Comparison of ENCODE assay signal across 1 cellular context in the genomic region with DNA sequence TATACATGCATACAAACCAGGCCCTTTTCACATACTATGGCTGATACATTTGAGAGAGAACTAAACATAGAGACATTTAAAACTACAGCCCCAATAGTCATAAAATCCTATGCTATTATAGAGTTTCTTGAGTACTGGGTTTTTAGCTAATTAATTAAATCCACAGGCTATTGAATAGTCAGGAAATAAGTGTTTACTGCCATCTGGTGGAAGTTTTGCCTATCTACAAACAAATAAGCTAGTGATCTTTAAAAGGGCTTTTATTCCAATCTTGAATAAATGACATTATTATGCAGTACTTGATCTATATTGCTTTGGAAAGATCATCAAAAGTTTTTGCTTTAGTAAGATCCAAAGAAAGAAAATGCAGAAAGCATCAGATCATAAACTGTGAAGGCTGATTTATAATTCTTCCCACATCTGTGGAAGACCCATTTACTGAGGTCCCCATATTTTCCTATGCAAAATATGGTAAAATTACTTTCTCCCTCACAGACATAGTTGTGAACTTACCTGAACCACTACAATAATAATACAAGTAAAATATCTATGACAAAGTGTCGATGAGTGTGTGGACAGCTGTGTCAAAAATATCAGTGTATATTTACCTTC.
TF ChIP-seq lines count a peak whose summit lies in the region.

No MANE protein-coding gene starts in this region.

TF ChIP-seq in H1, 55 proteins besides CTCF, POLR2A, EP300 and RAD21:
- TF ChIP-seq, protein P1, sequence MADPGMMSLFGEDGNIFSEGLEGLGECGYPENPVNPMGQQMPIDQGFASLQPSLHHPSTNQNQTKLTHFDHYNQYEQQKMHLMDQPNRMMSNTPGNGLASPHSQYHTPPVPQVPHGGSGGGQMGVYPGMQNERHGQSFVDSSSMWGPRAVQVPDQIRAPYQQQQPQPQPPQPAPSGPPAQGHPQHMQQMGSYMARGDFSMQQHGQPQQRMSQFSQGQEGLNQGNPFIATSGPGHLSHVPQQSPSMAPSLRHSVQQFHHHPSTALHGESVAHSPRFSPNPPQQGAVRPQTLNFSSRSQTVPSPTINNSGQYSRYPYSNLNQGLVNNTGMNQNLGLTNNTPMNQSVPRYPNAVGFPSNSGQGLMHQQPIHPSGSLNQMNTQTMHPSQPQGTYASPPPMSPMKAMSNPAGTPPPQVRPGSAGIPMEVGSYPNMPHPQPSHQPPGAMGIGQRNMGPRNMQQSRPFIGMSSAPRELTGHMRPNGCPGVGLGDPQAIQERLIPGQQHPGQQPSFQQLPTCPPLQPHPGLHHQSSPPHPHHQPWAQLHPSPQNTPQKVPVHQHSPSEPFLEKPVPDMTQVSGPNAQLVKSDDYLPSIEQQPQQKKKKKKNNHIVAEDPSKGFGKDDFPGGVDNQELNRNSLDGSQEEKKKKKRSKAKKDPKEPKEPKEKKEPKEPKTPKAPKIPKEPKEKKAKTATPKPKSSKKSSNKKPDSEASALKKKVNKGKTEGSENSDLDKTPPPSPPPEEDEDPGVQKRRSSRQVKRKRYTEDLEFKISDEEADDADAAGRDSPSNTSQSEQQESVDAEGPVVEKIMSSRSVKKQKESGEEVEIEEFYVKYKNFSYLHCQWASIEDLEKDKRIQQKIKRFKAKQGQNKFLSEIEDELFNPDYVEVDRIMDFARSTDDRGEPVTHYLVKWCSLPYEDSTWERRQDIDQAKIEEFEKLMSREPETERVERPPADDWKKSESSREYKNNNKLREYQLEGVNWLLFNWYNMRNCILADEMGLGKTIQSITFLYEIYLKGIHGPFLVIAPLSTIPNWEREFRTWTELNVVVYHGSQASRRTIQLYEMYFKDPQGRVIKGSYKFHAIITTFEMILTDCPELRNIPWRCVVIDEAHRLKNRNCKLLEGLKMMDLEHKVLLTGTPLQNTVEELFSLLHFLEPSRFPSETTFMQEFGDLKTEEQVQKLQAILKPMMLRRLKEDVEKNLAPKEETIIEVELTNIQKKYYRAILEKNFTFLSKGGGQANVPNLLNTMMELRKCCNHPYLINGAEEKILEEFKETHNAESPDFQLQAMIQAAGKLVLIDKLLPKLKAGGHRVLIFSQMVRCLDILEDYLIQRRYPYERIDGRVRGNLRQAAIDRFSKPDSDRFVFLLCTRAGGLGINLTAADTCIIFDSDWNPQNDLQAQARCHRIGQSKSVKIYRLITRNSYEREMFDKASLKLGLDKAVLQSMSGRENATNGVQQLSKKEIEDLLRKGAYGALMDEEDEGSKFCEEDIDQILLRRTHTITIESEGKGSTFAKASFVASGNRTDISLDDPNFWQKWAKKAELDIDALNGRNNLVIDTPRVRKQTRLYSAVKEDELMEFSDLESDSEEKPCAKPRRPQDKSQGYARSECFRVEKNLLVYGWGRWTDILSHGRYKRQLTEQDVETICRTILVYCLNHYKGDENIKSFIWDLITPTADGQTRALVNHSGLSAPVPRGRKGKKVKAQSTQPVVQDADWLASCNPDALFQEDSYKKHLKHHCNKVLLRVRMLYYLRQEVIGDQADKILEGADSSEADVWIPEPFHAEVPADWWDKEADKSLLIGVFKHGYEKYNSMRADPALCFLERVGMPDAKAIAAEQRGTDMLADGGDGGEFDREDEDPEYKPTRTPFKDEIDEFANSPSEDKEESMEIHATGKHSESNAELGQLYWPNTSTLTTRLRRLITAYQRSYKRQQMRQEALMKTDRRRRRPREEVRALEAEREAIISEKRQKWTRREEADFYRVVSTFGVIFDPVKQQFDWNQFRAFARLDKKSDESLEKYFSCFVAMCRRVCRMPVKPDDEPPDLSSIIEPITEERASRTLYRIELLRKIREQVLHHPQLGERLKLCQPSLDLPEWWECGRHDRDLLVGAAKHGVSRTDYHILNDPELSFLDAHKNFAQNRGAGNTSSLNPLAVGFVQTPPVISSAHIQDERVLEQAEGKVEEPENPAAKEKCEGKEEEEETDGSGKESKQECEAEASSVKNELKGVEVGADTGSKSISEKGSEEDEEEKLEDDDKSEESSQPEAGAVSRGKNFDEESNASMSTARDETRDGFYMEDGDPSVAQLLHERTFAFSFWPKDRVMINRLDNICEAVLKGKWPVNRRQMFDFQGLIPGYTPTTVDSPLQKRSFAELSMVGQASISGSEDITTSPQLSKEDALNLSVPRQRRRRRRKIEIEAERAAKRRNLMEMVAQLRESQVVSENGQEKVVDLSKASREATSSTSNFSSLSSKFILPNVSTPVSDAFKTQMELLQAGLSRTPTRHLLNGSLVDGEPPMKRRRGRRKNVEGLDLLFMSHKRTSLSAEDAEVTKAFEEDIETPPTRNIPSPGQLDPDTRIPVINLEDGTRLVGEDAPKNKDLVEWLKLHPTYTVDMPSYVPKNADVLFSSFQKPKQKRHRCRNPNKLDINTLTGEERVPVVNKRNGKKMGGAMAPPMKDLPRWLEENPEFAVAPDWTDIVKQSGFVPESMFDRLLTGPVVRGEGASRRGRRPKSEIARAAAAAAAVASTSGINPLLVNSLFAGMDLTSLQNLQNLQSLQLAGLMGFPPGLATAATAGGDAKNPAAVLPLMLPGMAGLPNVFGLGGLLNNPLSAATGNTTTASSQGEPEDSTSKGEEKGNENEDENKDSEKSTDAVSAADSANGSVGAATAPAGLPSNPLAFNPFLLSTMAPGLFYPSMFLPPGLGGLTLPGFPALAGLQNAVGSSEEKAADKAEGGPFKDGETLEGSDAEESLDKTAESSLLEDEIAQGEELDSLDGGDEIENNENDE (IDR thresholded peaks at IDR 0.05; ENCODE audit: insufficient replicate concordance, low read length): no peak
- TF ChIP-seq TEAD4 (IDR thresholded peaks at IDR 0.05; ENCODE audit: low read depth, low read length): no peak
- TF ChIP-seq, protein P2, sequence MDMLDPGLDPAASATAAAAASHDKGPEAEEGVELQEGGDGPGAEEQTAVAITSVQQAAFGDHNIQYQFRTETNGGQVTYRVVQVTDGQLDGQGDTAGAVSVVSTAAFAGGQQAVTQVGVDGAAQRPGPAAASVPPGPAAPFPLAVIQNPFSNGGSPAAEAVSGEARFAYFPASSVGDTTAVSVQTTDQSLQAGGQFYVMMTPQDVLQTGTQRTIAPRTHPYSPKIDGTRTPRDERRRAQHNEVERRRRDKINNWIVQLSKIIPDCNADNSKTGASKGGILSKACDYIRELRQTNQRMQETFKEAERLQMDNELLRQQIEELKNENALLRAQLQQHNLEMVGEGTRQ (IDR thresholded peaks at IDR 0.05; ENCODE audit: low read length): no peak
- TF ChIP-seq, protein P3, sequence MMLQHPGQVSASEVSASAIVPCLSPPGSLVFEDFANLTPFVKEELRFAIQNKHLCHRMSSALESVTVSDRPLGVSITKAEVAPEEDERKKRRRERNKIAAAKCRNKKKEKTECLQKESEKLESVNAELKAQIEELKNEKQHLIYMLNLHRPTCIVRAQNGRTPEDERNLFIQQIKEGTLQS (IDR thresholded peaks at IDR 0.05; ENCODE audit: insufficient read depth, low read depth, low read length): no peak
- no peak for TF ChIP-seq ZNF274 (IDR thresholded peaks at IDR 0.05; ENCODE audit: borderline replicate concordance, extremely low read depth, low read length)
- no peak for TF ChIP-seq KDM1A (IDR thresholded peaks at IDR 0.05; ENCODE audit: borderline replicate concordance, low read length)
- TF ChIP-seq JUN (IDR thresholded peaks at IDR 0.05; ENCODE audit: low read depth, low read length): no peak
- no peak for TF ChIP-seq SIX5 (IDR thresholded peaks at IDR 0.05; ENCODE audit: low read depth, low read length)
- no peak for TF ChIP-seq BACH1 (IDR thresholded peaks at IDR 0.05; ENCODE audit: low read length)
- TF ChIP-seq, protein P4, sequence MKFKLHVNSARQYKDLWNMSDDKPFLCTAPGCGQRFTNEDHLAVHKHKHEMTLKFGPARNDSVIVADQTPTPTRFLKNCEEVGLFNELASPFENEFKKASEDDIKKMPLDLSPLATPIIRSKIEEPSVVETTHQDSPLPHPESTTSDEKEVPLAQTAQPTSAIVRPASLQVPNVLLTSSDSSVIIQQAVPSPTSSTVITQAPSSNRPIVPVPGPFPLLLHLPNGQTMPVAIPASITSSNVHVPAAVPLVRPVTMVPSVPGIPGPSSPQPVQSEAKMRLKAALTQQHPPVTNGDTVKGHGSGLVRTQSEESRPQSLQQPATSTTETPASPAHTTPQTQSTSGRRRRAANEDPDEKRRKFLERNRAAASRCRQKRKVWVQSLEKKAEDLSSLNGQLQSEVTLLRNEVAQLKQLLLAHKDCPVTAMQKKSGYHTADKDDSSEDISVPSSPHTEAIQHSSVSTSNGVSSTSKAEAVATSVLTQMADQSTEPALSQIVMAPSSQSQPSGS (IDR thresholded peaks at IDR 0.05; ENCODE audit: low read length): no peak
- no peak for TF ChIP-seq TAF1 (IDR thresholded peaks at IDR 0.05; ENCODE audit: low read depth, low read length)
- no peak for TF ChIP-seq TCF12 (IDR thresholded peaks at IDR 0.05; ENCODE audit: low read depth, low read length)
- TF ChIP-seq PHF8 (conservative IDR thresholded peaks at IDR 0.05; ENCODE audit: low read depth, low read length): no peak
- TF ChIP-seq HDAC2 (IDR thresholded peaks at IDR 0.05; ENCODE audit: borderline replicate concordance in 1 of 2, low read depth in 2 of 2, low read length in 2 of 2): no peak
- no peak for TF ChIP-seq GABPA (IDR thresholded peaks at IDR 0.05; ENCODE audit: borderline replicate concordance, insufficient read depth, low read length)
- no peak for TF ChIP-seq EZH2 (IDR thresholded peaks at IDR 0.05; ENCODE audit: low read depth, low read length, severe bottlenecking)
TF ChIP-seq in H1: peak in this region for 0.
